In genomic region chr7:28409716-28410627, GRCh38 we compare ENCODE assay signal across 9 cellular contexts.
DNase-seq lines count a peak whose midpoint lies in the region.
"Had no signal": no experiment of that assay in that cellular context is flagged by ENCODE, and none has a peak within 500 bp of the region (broad histone marks: within the 10 kb centered on the region; RNA-seq: fewer than 3 reads in every experiment).

No MANE protein-coding gene starts in this region.

- peaks cover 64% of the 10 kb centered on the region for H3K4me1 Mint-ChIP-seq in stimulated activated naive CD8-positive, alpha-beta T cell treated with anti-CD3 and anti-CD28 coated beads, Interleukin-15, Interleukin-2, amounts not matched to agents 100 ng/mL and 50 ng/mL, for 24 hours (ENCODE audit: low read depth)

- no peaks in the 10 kb centered on the region for H3K9me3 Mint-ChIP-seq in stimulated activated naive CD8-positive, alpha-beta T cell treated with anti-CD3 and anti-CD28 coated beads, Interleukin-15, Interleukin-2, amounts not matched to agents 100 ng/mL and 50 ng/mL, for 24 hours

- DNase-seq in NCI-H146 (lab: John Stamatoyannopoulos, UW): peak; percentile 32
- no peak for DNase-seq in NCI-H146 treated with DMSO at 0.1 percent for 48 hours (lab: John Stamatoyannopoulos, UW; ENCODE audit: unreplicated experiment)
- DNase-seq in NCI-H1105 treated with DMSO at 0.1 percent for 48 hours (lab: John Stamatoyannopoulos, UW): peak; percentile 30
- peak in 10 of 61 donors; percentile 4 to 48 (median 10) for DNase-seq in caudate nucleus (lab: John Stamatoyannopoulos, UW)
- DNase-seq in kidney tubule cell (ENCODE audit: low spot score): peak; percentile 41
- no peak for DNase-seq in COR-L47 (lab: John Stamatoyannopoulos, UW)
- no peak for DNase-seq in RPMI8226

- H3K27ac Mint-ChIP-seq in stimulated activated naive CD8-positive, alpha-beta T cell treated with anti-CD3 and anti-CD28 coated beads, Interleukin-15, Interleukin-2, amounts not matched to agents 100 ng/mL and 50 ng/mL, for 24 hours: peak overlapping the region; percentile 92

- peak overlapping the region; percentile 76 for H3K27ac ChIP-seq in caudate nucleus (ENCODE audit: low read depth, low read length)
- H3K27ac ChIP-seq: C4-2B had no signal

- peaks cover 80% of the 10 kb centered on the region for H3K27me3 Mint-ChIP-seq in stimulated activated naive CD8-positive, alpha-beta T cell treated with anti-CD3 and anti-CD28 coated beads, Interleukin-15, Interleukin-2, amounts not matched to agents 100 ng/mL and 50 ng/mL, for 24 hours

- peak overlapping the region; percentile 88 for H3K4me3 Mint-ChIP-seq in stimulated activated naive CD8-positive, alpha-beta T cell treated with anti-CD3 and anti-CD28 coated beads, Interleukin-15, Interleukin-2, amounts not matched to agents 100 ng/mL and 50 ng/mL, for 24 hours

- no peaks in the 10 kb centered on the region for H3K36me3 Mint-ChIP-seq in stimulated activated naive CD8-positive, alpha-beta T cell treated with anti-CD3 and anti-CD28 coated beads, Interleukin-15, Interleukin-2, amounts not matched to agents 100 ng/mL and 50 ng/mL, for 24 hours (ENCODE audit: low read depth)

Comparison
In these comparisons a context has a peak if more than half of its experiments do, and no peak if none do; other contexts are left out.
1. DNase-seq: peak in NCI-H146 (single experiment), NCI-H1105 treated with DMSO at 0.1 percent for 48 hours (single experiment) and kidney tubule cell (single experiment); none in NCI-H146 treated with DMSO at 0.1 percent for 48 hours (single experiment), COR-L47 (single experiment) and RPMI8226 (single experiment).